Comparison of ENCODE assay signal across 1 cellular context in genomic region chr17:50170662-50171370, GRCh38.
A peak's percentile ranks its signal among the peaks of the same experiment; 100 is the strongest.
TF ChIP-seq lines count a peak whose summit lies in the region.

No MANE protein-coding gene starts in this region.

TF ChIP-seq in K562, 482 proteins besides CTCF, POLR2A, EP300 and RAD21:
- TF ChIP-seq ARID4B (CRISPR knock-in tag; IDR thresholded peaks at IDR 0.05) (no peak), ETV6 (IDR thresholded peaks at IDR 0.05; ENCODE audit: borderline replicate concordance in 1 of 2, low read depth in 2 of 2, low read length in 1 of 2) (no peak), ETV6 (CRISPR knock-in tag; IDR thresholded peaks at IDR 0.05; ENCODE audit: borderline replicate concordance) (no peak), ZNF121 (CRISPR knock-in tag; conservative IDR thresholded peaks at IDR 0.05) (peak; percentile 84), GABPA (tag; conservative IDR thresholded peaks at IDR 0.05; ENCODE audit: low read depth) (no peak), PTBP1 (IDR thresholded peaks at IDR 0.05; ENCODE audit: low read depth, low read length) (no peak), ZNF76 (CRISPR knock-in tag; IDR thresholded peaks at IDR 0.05; ENCODE audit: borderline replicate concordance) (no peak), FOSL1 (tag; conservative IDR thresholded peaks at IDR 0.05) (peak; percentile 51)
